In the genomic region with DNA sequence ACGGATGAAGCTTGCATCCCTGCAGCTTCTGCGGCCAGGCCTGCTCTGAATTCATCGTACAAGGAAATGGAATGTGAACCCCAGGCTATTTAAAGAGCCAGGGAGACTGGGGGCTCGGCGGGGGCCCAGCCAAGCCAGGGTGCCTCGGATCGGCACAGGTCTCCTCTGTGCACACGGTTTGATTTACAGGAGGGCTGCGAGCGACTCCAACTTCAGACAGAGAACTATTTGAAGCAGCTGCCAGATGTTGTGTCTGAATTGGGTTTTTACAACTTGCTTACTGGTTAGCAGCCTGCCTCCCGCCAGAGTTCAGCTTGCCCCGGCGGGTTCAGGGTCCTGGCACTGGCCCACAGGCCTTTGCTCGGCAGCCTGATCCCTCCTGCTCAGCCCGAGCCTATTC, we compare ENCODE assay signal across 1 cellular context.
TF ChIP-seq lines count a peak whose summit lies in the region.

No MANE protein-coding gene starts in this region.

TF ChIP-seq in GM23338, 12 proteins besides CTCF, POLR2A, EP300 and RAD21 (continued from another document):
- TF ChIP-seq ZNF462 (CRISPR knock-in tag; IDR thresholded peaks at IDR 0.05): no peak
- TF ChIP-seq EZH2 (IDR thresholded peaks at IDR 0.05; ENCODE audit: low read depth, unreplicated experiment): no peak
- no peak for TF ChIP-seq POLR2AphosphoS5 (IDR thresholded peaks at IDR 0.05; ENCODE audit: low read depth)
- no peak for TF ChIP-seq ZNF331 (CRISPR knock-in tag; IDR thresholded peaks at IDR 0.05; ENCODE audit: low read depth)
- no peak for TF ChIP-seq CREB1 (CRISPR knock-in tag; IDR thresholded peaks at IDR 0.05; ENCODE audit: low read depth)
- TF ChIP-seq REST (IDR thresholded peaks at IDR 0.05; ENCODE audit: unreplicated experiment): no peak
- no peak for TF ChIP-seq ZNF114 (CRISPR knock-in tag; IDR thresholded peaks at IDR 0.05)
TF ChIP-seq in GM23338: peak in this region for 0.
